Comparison of ENCODE assay signal across 17 cellular contexts in the genomic region with DNA sequence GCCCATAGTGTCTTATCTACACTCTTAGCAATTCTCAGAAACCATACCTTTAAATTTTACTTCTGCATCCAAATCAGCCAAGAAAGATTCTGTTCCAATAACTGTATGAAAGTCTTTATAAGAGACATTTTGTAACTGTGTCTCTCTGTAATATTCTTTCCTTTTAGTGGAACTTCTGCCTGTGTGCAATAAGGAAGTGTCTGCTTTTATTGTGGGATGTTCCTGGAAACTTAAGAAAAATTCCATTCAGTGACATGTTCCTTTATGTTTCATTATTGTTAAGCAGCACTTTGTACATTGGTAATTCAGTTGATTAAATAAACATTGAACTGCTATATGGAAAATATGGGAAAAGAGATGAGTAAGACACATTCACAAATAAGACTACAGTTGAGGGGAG.
"Had no signal": no experiment of that assay in that cellular context is flagged by ENCODE, and none has a peak within 500 bp of the region (broad histone marks: within the 10 kb centered on the region; RNA-seq: fewer than 3 reads in every experiment).

No MANE protein-coding gene starts in this region.

- H3K9me3 Mint-ChIP-seq: activated naive CD4-positive, alpha-beta T cell treated with anti-CD3 and anti-CD28 coated beads, Interleukin-2, amount 50 U/mL, for 72 hours; nephron; stimulated activated naive CD8-positive, alpha-beta T cell treated with anti-CD3 and anti-CD28 coated beads, Interleukin-15, amount 100 ng/mL, for 72 hours had no signal

- ATAC-seq: activated naive CD4-positive, alpha-beta T cell treated with anti-CD3 and anti-CD28 coated beads, Interleukin-2, amount 50 U/mL, for 72 hours; gastroesophageal sphincter; right cardiac atrium; stimulated activated naive CD8-positive, alpha-beta T cell treated with anti-CD3 and anti-CD28 coated beads, Interleukin-15, amount 100 ng/mL, for 72 hours had no signal

- H3K4me3 Mint-ChIP-seq: endodermal cell; nephron; stimulated activated naive CD8-positive, alpha-beta T cell treated with anti-CD3 and anti-CD28 coated beads, Interleukin-15, amount 100 ng/mL, for 72 hours had no signal

- FAIRE-seq: astrocyte, islet of Langerhans had no signal

- H3K4me3 ChIP-seq: coronary artery, gastroesophageal sphincter, ovary, prostate gland, tibial artery had no signal

- H3K27me3 ChIP-seq: gastroesophageal sphincter, neutrophil, ovary, tibial artery had no signal

- H3K27ac ChIP-seq: coronary artery, gastroesophageal sphincter, neutrophil, ovary, prostate gland, tibial artery, VCaP had no signal

- H3K27ac Mint-ChIP-seq: endodermal cell; nephron; stimulated activated naive CD8-positive, alpha-beta T cell treated with anti-CD3 and anti-CD28 coated beads, Interleukin-15, amount 100 ng/mL, for 72 hours had no signal

- H3K27me3 Mint-ChIP-seq: stimulated activated naive CD8-positive, alpha-beta T cell treated with anti-CD3 and anti-CD28 coated beads, Interleukin-15, amount 100 ng/mL, for 72 hours had no signal

- H3K4me1 ChIP-seq: prostate gland had no signal

- H3K36me3 ChIP-seq: gastroesophageal sphincter, neutrophil, ovary, prostate gland, tibial artery had no signal

- DNase-seq: activated CD4-positive, CD25-positive, alpha-beta regulatory T cell treated with anti-CD3 and anti-CD28 coated beads, Interleukin-2, amount 50 U/mL, for 72 hours; endodermal cell; head of caudate nucleus; ovary; right cardiac atrium; stimulated activated CD4-positive, alpha-beta T cell treated with anti-CD3 and anti-CD28 coated beads, Interleukin-1b, Interleukin-23, amount 100 ng/mL, for 48 hours; stimulated activated naive CD8-positive, alpha-beta T cell treated with anti-CD3 and anti-CD28 coated beads, Interleukin-15, amount 100 ng/mL, for 72 hours; tibial artery had no signal

- H3K9me3 ChIP-seq: gastroesophageal sphincter, neutrophil, ovary, prostate gland, tibial artery had no signal
